ENCODE assay signal across 1 cellular context in genomic region chr16:88769617-88770458, GRCh38.
A peak's percentile ranks its signal among the peaks of the same experiment; 100 is the strongest.
TF ChIP-seq lines count a peak whose summit lies in the region.

No MANE protein-coding gene starts in this region.

TF ChIP-seq in HEK293, 187 proteins besides CTCF, POLR2A, EP300 and RAD21 (continued from another document and continues in another):
- TF ChIP-seq ZNF518A (tag by site-specific recombination; conservative IDR thresholded peaks at IDR 0.05; ENCODE audit: low read depth): no peak
- TF ChIP-seq ZSCAN16 (tag by site-specific recombination; IDR thresholded peaks at IDR 0.05): 0 out of 2 replicates have a peak, but pooled peaks have one; percentile 36
- TF ChIP-seq PATZ1 (tag by site-specific recombination; IDR thresholded peaks at IDR 0.05): peak; percentile 74
- no peak for TF ChIP-seq ZNF37A (tag by site-specific recombination; IDR thresholded peaks at IDR 0.05)
- no peak for TF ChIP-seq ZNF626 (tag by site-specific recombination; IDR thresholded peaks at IDR 0.05)
- TF ChIP-seq ZSCAN5A (tag by site-specific recombination; IDR thresholded peaks at IDR 0.05): no peak
- no peak for TF ChIP-seq ZNF658 (tag by site-specific recombination; IDR thresholded peaks at IDR 0.05)
- no peak for TF ChIP-seq ZBTB49 (tag by site-specific recombination; IDR thresholded peaks at IDR 0.05; ENCODE audit: low read depth)
- TF ChIP-seq ZNF121 (tag by site-specific recombination; IDR thresholded peaks at IDR 0.05): no peak
- TF ChIP-seq ZNF138 (tag by site-specific recombination; IDR thresholded peaks at IDR 0.05; ENCODE audit: borderline replicate concordance): no peak
- no peak for TF ChIP-seq ZNF654 (tag by site-specific recombination; IDR thresholded peaks at IDR 0.05; ENCODE audit: low read depth)
- TF ChIP-seq ZNF184 (tag by site-specific recombination; IDR thresholded peaks at IDR 0.05): no peak
- no peak for TF ChIP-seq ZBTB1 (tag by site-specific recombination; IDR thresholded peaks at IDR 0.05)
- TF ChIP-seq ZNF311 (tag by site-specific recombination; IDR thresholded peaks at IDR 0.05; ENCODE audit: borderline replicate concordance): no peak
- peak; percentile 71; the same call in 1 of the 2 replicates for TF ChIP-seq KLF9 (tag by site-specific recombination; IDR thresholded peaks at IDR 0.05; ENCODE audit: low read depth)
- TF ChIP-seq ZNF266 (tag by site-specific recombination; IDR thresholded peaks at IDR 0.05; ENCODE audit: low read depth): no peak
- 0 out of 2 replicates have a peak, but pooled peaks have one; percentile 31 for TF ChIP-seq ZBTB48 (tag by site-specific recombination; IDR thresholded peaks at IDR 0.05)
- 0 out of 2 replicates have a peak, but pooled peaks have one; percentile 23 for TF ChIP-seq ZFHX2 (tag by site-specific recombination; conservative IDR thresholded peaks at IDR 0.05)
- TF ChIP-seq ZNF26 (tag by site-specific recombination; IDR thresholded peaks at IDR 0.05): no peak
- TF ChIP-seq ZNF391 (tag by site-specific recombination; IDR thresholded peaks at IDR 0.05; ENCODE audit: borderline replicate concordance, low read depth): no peak
- peak; percentile 28; the same call in 1 of the 2 replicates for TF ChIP-seq KLF10 (tag by site-specific recombination; IDR thresholded peaks at IDR 0.05)
- TF ChIP-seq ZNF423 (tag by site-specific recombination; IDR thresholded peaks at IDR 0.05): peak; percentile 86
- 0 out of 2 replicates have a peak, but pooled peaks have one; percentile 24 for TF ChIP-seq IKZF3 (tag by site-specific recombination; IDR thresholded peaks at IDR 0.05)
- no peak for TF ChIP-seq ZNF202 (tag by site-specific recombination; IDR thresholded peaks at IDR 0.05; ENCODE audit: borderline replicate concordance)
- no peak for TF ChIP-seq ZNF223 (tag by site-specific recombination; IDR thresholded peaks at IDR 0.05)
- TF ChIP-seq ZNF362 (tag by site-specific recombination; IDR thresholded peaks at IDR 0.05): no peak
- no peak for TF ChIP-seq ZNF645 (tag by site-specific recombination; IDR thresholded peaks at IDR 0.05)
- TF ChIP-seq ZNF16 (tag by site-specific recombination; IDR thresholded peaks at IDR 0.05; ENCODE audit: low read depth): no peak
- TF ChIP-seq GLIS1 (tag by site-specific recombination; IDR thresholded peaks at IDR 0.05): peak; percentile 100
- TF ChIP-seq ZNF24 (tag by site-specific recombination; IDR thresholded peaks at IDR 0.05): no peak
- TF ChIP-seq ZBTB11 (tag by site-specific recombination; conservative IDR thresholded peaks at IDR 0.05; ENCODE audit: low read depth): no peak
- no peak for TF ChIP-seq ZSCAN4 (tag by site-specific recombination; IDR thresholded peaks at IDR 0.05)
- no peak for TF ChIP-seq ZNF449 (tag by site-specific recombination; IDR thresholded peaks at IDR 0.05)
- peak; percentile 94 for TF ChIP-seq ZIC2 (tag by site-specific recombination; IDR thresholded peaks at IDR 0.05)
- TF ChIP-seq YY2 (tag by site-specific recombination; IDR thresholded peaks at IDR 0.05): no peak
- no peak for TF ChIP-seq ZNF792 (tag by site-specific recombination; IDR thresholded peaks at IDR 0.05)
- TF ChIP-seq ZBTB7A (tag by site-specific recombination; IDR thresholded peaks at IDR 0.05; ENCODE audit: low read depth): no peak
- no peak for TF ChIP-seq ZNF155 (tag by site-specific recombination; IDR thresholded peaks at IDR 0.05)
